1 cellular context compared by ENCODE assay signal in the genomic region with DNA sequence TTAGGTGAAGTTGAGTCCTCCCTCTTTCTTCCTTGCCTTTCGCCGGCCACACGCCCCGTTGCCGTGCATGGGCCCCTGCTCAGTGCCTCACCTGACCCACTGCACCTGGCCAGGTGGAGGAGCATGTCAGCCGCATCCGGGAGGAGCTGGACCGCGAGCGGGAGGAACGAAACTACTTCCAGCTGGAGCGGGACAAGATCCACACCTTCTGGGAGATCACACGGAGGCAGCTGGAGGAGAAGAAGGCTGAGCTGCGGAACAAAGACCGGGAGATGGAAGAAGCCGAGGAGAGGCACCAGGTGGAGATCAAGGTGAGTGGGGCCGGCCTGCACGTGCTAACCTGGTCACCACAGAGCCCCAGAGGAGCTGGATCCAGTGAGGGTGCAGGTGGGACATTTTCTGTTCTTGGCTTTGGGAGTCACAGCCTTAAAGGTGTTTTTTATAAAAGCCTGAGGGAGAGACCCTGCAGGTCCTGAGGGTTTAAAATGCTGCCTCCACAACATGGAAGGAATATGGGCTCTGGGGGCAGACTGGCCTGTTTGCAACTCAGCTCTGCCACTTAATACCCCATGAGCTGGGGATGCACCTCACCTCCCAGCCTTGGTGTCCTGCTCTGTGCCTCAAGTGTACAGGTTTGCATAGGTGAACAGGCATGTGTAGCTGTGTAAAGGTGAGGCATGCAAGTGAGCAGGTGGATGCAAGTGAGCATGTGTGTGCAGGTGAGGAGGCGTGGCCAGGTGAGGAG.
TF ChIP-seq lines count a peak whose summit lies in the region.

No MANE protein-coding gene starts in this region.

TF ChIP-seq in WTC11, 78 proteins besides CTCF, POLR2A, EP300 and RAD21 (continued from another document):
- TF ChIP-seq, protein P1, sequence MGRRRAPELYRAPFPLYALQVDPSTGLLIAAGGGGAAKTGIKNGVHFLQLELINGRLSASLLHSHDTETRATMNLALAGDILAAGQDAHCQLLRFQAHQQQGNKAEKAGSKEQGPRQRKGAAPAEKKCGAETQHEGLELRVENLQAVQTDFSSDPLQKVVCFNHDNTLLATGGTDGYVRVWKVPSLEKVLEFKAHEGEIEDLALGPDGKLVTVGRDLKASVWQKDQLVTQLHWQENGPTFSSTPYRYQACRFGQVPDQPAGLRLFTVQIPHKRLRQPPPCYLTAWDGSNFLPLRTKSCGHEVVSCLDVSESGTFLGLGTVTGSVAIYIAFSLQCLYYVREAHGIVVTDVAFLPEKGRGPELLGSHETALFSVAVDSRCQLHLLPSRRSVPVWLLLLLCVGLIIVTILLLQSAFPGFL (CRISPR knock-in tag; IDR thresholded peaks at IDR 0.05; ENCODE audit: borderline replicate concordance): no peak
